18 cellular contexts compared by ENCODE assay signal in the genomic region with DNA sequence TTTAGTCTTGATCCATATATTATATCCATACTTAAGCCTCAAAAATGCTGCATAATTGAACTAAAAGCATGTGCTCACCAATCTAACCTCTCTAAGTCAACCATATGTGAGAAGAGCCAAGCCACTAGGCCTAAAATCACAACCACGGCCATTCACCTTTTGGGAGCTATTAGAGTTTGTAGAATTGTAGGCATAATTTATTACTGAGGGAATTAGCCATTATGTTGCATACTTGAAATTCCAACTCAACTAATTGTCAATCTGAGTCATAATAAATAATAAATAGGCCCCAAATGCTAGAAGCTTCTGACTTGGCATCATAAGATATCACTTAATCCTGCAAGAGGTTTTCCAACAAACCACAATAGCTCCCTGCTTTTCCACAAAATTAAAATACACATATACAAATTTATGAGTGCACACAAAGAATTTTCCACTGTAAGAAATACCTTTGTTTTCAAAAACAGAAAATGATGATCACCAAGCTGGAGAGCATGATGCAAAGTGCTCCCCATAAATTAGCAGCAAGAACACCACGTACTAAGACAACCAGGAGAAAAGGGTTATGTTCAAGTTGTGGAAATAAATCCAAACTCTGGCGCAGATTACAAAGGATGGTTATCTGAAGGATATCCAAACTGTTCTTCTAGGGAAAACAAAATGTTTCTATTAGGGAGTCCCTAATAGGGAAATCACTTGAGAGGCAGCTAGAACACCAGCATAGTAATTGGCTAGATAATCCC.
"Had no signal": no experiment of that assay in that cellular context is flagged by ENCODE, and none has a peak within 500 bp of the region (broad histone marks: within the 10 kb centered on the region; RNA-seq: fewer than 3 reads in every experiment).

No MANE protein-coding gene starts in this region.

- H3K4me1 ChIP-seq: colonic mucosa had no signal

- H3K4me3 ChIP-seq: colonic mucosa, esophagus squamous epithelium, left ventricle myocardium inferior, mucosa of descending colon, thoracic aorta, vagina had no signal

- H3K27me3 ChIP-seq: colonic mucosa, esophagus squamous epithelium, vagina had no signal

- H3K36me3 ChIP-seq: colonic mucosa, esophagus squamous epithelium, left ventricle myocardium inferior, thoracic aorta, vagina had no signal

- H3K27ac ChIP-seq: colonic mucosa, epithelial cell of prostate, esophagus squamous epithelium, left ventricle myocardium inferior, thoracic aorta, vagina had no signal

- DNase-seq: activated CD4-positive, alpha-beta T cell treated with anti-CD3 and anti-CD28 coated beads for 1 hour; activated CD4-positive, alpha-beta T cell treated with anti-CD3 and anti-CD28 coated beads, Interleukin-2, amount 50 U/mL, for 1 hour; activated CD8-positive, alpha-beta T cell treated with anti-CD3 and anti-CD28 coated beads for 36 hours; activated T-cell treated with anti-CD3 and anti-CD28 coated beads, Interleukin-2, amount 50 U/mL, for 48 hours; anterior cingulate cortex; colonic mucosa; effector CD8-positive, alpha-beta T cell; esophagus squamous epithelium; glutamatergic neuron; left ventricle myocardium inferior; mucosa of descending colon; right cardiac atrium; stimulated activated CD4-positive, alpha-beta T cell treated with anti-CD3 and anti-CD28 coated beads, Interleukin-12 subunit alpha, Interleukin-12 subunit beta, amount 100 ng/mL, for 4 hours; stimulated activated CD4-positive, alpha-beta T cell treated with anti-CD3 and anti-CD28 coated beads, Interleukin-4, amount 100 ng/mL, for 24 hours; T-helper 2 cell had no signal

- H3K9me3 ChIP-seq: colonic mucosa, esophagus squamous epithelium, left ventricle myocardium inferior, mucosa of descending colon, thoracic aorta, vagina had no signal
